ENCODE assay signal across 8 cellular contexts in genomic region chr6:2908516-2908915, GRCh38. TPM values are rescaled to one million over a fixed set of nuclear protein-coding genes. Genes with fewer than 3 reads are reported as not detected.
DNase-seq lines count a peak whose midpoint lies in the region; ATAC-seq, FAIRE-seq and TF ChIP-seq lines count a peak whose summit lies in the region.
"Not testable (repeated sequence)": the region's sequence is repeated elsewhere in the genome, so short reads cannot be mapped to it uniquely, and the experiment has no call there.

No MANE protein-coding gene starts in this region.

- not testable (repeated sequence) for H3K4me3 ChIP-seq in A673 (ENCODE audit: low read depth, low read length, poor library complexity, severe bottlenecking); GM23338; astrocyte (ENCODE audit: insufficient read depth, low read depth, low read length); hepatocyte

- FAIRE-seq in astrocyte (lab: Jason Lieb, UNC), result not testable (repeated sequence)

- not testable (repeated sequence) for H3K27ac ChIP-seq in A673 (ENCODE audit: low read depth, low read length, poor library complexity, severe bottlenecking); astrocyte (ENCODE audit: low read depth, low read length); hepatocyte
- peak overlapping the region; percentile 83 for H3K27ac ChIP-seq in GM23338 (ENCODE audit: low read depth)

- peak overlapping the region; percentile 16; the same call in 1 of the 2 replicates for H2AFZ ChIP-seq in GM23338
- H2AFZ ChIP-seq in astrocyte (ENCODE audit: low read depth, low read length), result peak overlapping the region; percentile 10
- not testable (repeated sequence) for H2AFZ ChIP-seq in hepatocyte

- H3K27ac Mint-ChIP-seq in GM23338, result not testable (repeated sequence)
- H3K27ac Mint-ChIP-seq in T-helper 2 cell treated with Interferon-gamma antibody and Interleukin-4, amounts not matched to agents 5 μg/mL and 100 μg/mL, for 36 hours, result peak overlapping the region; percentile 17
- peak overlapping the region; percentile 51 for H3K27ac Mint-ChIP-seq in astrocyte (ENCODE audit: unreplicated experiment)
- H3K27ac Mint-ChIP-seq in naive thymus-derived CD8-positive, alpha-beta T cell, result peak overlapping the region in 9 of 10 donors; percentile 18 to 90 (median 76)

- not testable (repeated sequence) for H3K79me2 ChIP-seq in GM23338 (replicated peaks; ENCODE audit: insufficient read depth); astrocyte (ENCODE audit: insufficient read depth, low read length); hepatocyte

- intact Hi-C loops in A673 (cut with micrococcal nuclease; ENCODE audit: unreplicated experiment), result not testable (repeated sequence)

- H3K4me2 ChIP-seq in GM23338, result peak overlapping the region; percentile 51
- H3K4me2 ChIP-seq in astrocyte (ENCODE audit: low read length); hepatocyte: not testable (repeated sequence)

- not testable (repeated sequence) for H3K27me3 ChIP-seq in A673 (replicated peaks; ENCODE audit: insufficient read depth, low read depth, low read length, poor library complexity); GM23338 (ENCODE audit: insufficient read depth); astrocyte (ENCODE audit: insufficient read depth, low read length); hepatocyte

- WGBS in hepatocyte (ENCODE audit: low lambda C conversion rate, missing lambda C conversion rate), result 37% methylated on average over 3 of the region's 3 CpGs

- H3K9me3 Mint-ChIP-seq in GM23338; T-helper 2 cell treated with Interferon-gamma antibody and Interleukin-4, amounts not matched to agents 5 μg/mL and 100 μg/mL, for 36 hours; astrocyte (ENCODE audit: unreplicated experiment); naive thymus-derived CD8-positive, alpha-beta T cell: not testable (repeated sequence)

- H3K9me3 ChIP-seq in A673 (ENCODE audit: low read depth, low read length, poor library complexity, severe bottlenecking); astrocyte (ENCODE audit: insufficient read depth, low read depth, low read length); hepatocyte (ENCODE audit: low read depth): not testable (repeated sequence)

- CTCF ChIA-PET in A673 (lab: Charles Lee), result not testable (repeated sequence)

- not testable (repeated sequence) for BruUV-seq in A673 (replicated peaks; lab: Mats Ljungman, UMichigan)

- H3K4me1 Mint-ChIP-seq in GM23338, result peaks cover 57% of the 10 kb centered on the region
- peaks cover 34% of the 10 kb centered on the region for H3K4me1 Mint-ChIP-seq in T-helper 2 cell treated with Interferon-gamma antibody and Interleukin-4, amounts not matched to agents 5 μg/mL and 100 μg/mL, for 36 hours (ENCODE audit: low read depth)
- peaks cover 17% of the 10 kb centered on the region for H3K4me1 Mint-ChIP-seq in astrocyte (ENCODE audit: low read depth, unreplicated experiment)
- peaks cover 29 to 57% (median 44%) of the 10 kb centered on the region in 4 donors for H3K4me1 Mint-ChIP-seq in naive thymus-derived CD8-positive, alpha-beta T cell

- H3K27me3 Mint-ChIP-seq in GM23338 (ENCODE audit: insufficient read depth, low read depth, poor library complexity), result peaks cover 15% of the 10 kb centered on the region
- H3K27me3 Mint-ChIP-seq in T-helper 2 cell treated with Interferon-gamma antibody and Interleukin-4, amounts not matched to agents 5 μg/mL and 100 μg/mL, for 36 hours (ENCODE audit: low read depth); astrocyte (ENCODE audit: low read depth, unreplicated experiment); naive thymus-derived CD8-positive, alpha-beta T cell: not testable (repeated sequence)

- TF ChIP-seq CTCF in A673 (conservative IDR thresholded peaks at IDR 0.05; ENCODE audit: low read depth, low read length); GM23338 (conservative IDR thresholded peaks at IDR 0.05; ENCODE audit: low read depth in 2 of 2); astrocyte (IDR thresholded peaks at IDR 0.05; ENCODE audit: insufficient read depth, low read depth, low read length); hepatocyte (IDR thresholded peaks at IDR 0.05; ENCODE audit: poor library complexity): not testable (repeated sequence)

- POLR2A ChIA-PET in A673 (lab: Charles Lee; ENCODE audit: low non-redundant PET), result not testable (repeated sequence)
- POLR2A ChIA-PET in naive thymus-derived CD8-positive, alpha-beta T cell (lab: Charles Lee), result interaction anchor here (0.8 to 1.4 kb wide), 3 partner anchors 47 to 62 kb away, joined by 3 to 7 read pairs (median 5); no protein-coding TSS in a partner anchor

- H3K4me3 Mint-ChIP-seq in GM23338; T-helper 2 cell treated with Interferon-gamma antibody and Interleukin-4, amounts not matched to agents 5 μg/mL and 100 μg/mL, for 36 hours; astrocyte (ENCODE audit: unreplicated experiment): not testable (repeated sequence)
- peak overlapping the region in 3 of 10 donors; percentile 10 to 57 (median 12) for H3K4me3 Mint-ChIP-seq in naive thymus-derived CD8-positive, alpha-beta T cell

- not testable (repeated sequence) for H3K9me2 ChIP-seq in GM23338 (ENCODE audit: insufficient read depth); hepatocyte (replicated peaks; ENCODE audit: insufficient read depth)

- H4K20me1 ChIP-seq in GM23338 (replicated peaks; ENCODE audit: insufficient read depth); astrocyte (ENCODE audit: insufficient read depth, low read length); hepatocyte (ENCODE audit: insufficient read depth, poor library complexity, severe bottlenecking): not testable (repeated sequence)

- ATAC-seq in GM23338, result not testable (repeated sequence)
- ATAC-seq in naive thymus-derived CD8-positive, alpha-beta T cell, result peak; percentile 68 to 69

- DNase-seq in A673 (ENCODE audit: low spot score) (peak; percentile 53), NCI-H187 (lab: John Stamatoyannopoulos, UW) (peak; percentile 34 to 41), NCI-H524 treated with DMSO at 0.1 percent for 48 hours (lab: John Stamatoyannopoulos, UW) (peak; percentile 59), hepatocyte (ENCODE audit: low spot score) (peak; percentile 52)
- not testable (repeated sequence) for DNase-seq in GM23338 (ENCODE audit: low spot score); astrocyte (ENCODE audit: low read depth)
- peak; percentile 4 for DNase-seq in T-helper 2 cell treated with Interferon-gamma antibody and Interleukin-4, amounts not matched to agents 5 μg/mL and 100 μg/mL, for 36 hours (ENCODE audit: low spot score)
- DNase-seq in naive thymus-derived CD8-positive, alpha-beta T cell, result peak in 3 of 10 donors; percentile 48 to 67 (median 59)

- peaks cover 23% of the 10 kb centered on the region for H3F3A ChIP-seq in GM23338 (replicated peaks; ENCODE audit: low read depth)

- not testable (repeated sequence) for H3K36me3 ChIP-seq in A673 (ENCODE audit: insufficient read depth, low read length, poor library complexity, severe bottlenecking); GM23338 (ENCODE audit: insufficient read depth); astrocyte (ENCODE audit: insufficient read depth, low read length); hepatocyte (replicated peaks; ENCODE audit: insufficient read depth, low read depth)

- H3K9ac ChIP-seq in astrocyte (ENCODE audit: low read length), result not testable (repeated sequence)

- not testable (repeated sequence) for H3K36me3 Mint-ChIP-seq in GM23338 (ENCODE audit: low read depth); T-helper 2 cell treated with Interferon-gamma antibody and Interleukin-4, amounts not matched to agents 5 μg/mL and 100 μg/mL, for 36 hours (ENCODE audit: low read depth); astrocyte (ENCODE audit: low read depth, unreplicated experiment); naive thymus-derived CD8-positive, alpha-beta T cell

- not testable (repeated sequence) for H3K4me1 ChIP-seq in A673 (ENCODE audit: insufficient read depth, low read length, poor library complexity, severe bottlenecking); astrocyte (ENCODE audit: insufficient read depth, low read length); hepatocyte (ENCODE audit: insufficient read depth)
- H3K4me1 ChIP-seq in GM23338 (ENCODE audit: insufficient read depth), result peaks cover 29% of the 10 kb centered on the region

RNA-seq across cellular contexts. Expression of gene SERPINB9, which starts 5.4 kb away (rescaled TPM):
- total RNA-seq in A673 (2021) (4.1 and 4.2 TPM in 2 replicates), astrocyte (2.1 and 6.0 TPM in 2 replicates), hepatocyte (37.2 and 51.1 TPM in 2 replicates)
- total RNA-seq in GM23338 (2014; rRNA removed; shearing (Covaris generic)), result 65.0 and 71.3 TPM in 2 replicates
- polyA plus RNA-seq in GM23338 (2016; fragmentation: Nextera tagmentation; extraction: Ambion mirVana) (46.6 and 47.4 TPM in 2 replicates), hepatocyte (60.5 and 70.0 TPM in 2 replicates)
- 10 to 100 TPM; 56.6 to 57.1 TPM for total RNA-seq in naive thymus-derived CD8-positive, alpha-beta T cell
- 10 to 100 TPM; 29.9 to 37.2 (median 35.0) TPM for polyA plus RNA-seq in naive thymus-derived CD8-positive, alpha-beta T cell
